Comparison of ENCODE assay signal across 8 cellular contexts in genomic region chr11:47257518-47258316, GRCh38. TPM values are rescaled to one million over a fixed set of nuclear protein-coding genes. Genes with fewer than 3 reads are reported as not detected.
DNase-seq lines count a peak whose midpoint lies in the region; ATAC-seq and TF ChIP-seq lines count a peak whose summit lies in the region.

NR1H3 (plus strand) TSS chr11:47257996; CDS start chr11:47259217, 1,221 bp downstream.

- DNase-seq in Calu3 (peak; percentile 34), hepatic stellate cell (ENCODE audit: low spot score) (peak; percentile 83), retina (peak; percentile 54), GM19240 (ENCODE audit: insufficient read length, low spot score) (no peak)

- H3K4me1 Mint-ChIP-seq in Calu3 (ENCODE audit: low read depth, unreplicated experiment): peaks cover 43% of the 10 kb centered on the region

- peak within 1 kb of the TSS; percentile 28 for H3K4me3 Mint-ChIP-seq in Calu3 (ENCODE audit: low read depth, unreplicated experiment)

- intact Hi-C loops in Calu3 (cut with micrococcal nuclease; ENCODE audit: unreplicated experiment): loop anchor here (2.0 to 10.0 kb wide), 4 partner anchors 40 to 97 kb away; partner anchors contain the start of genes ARFGAP2 and MYBPC3

- peak; percentile 25 for TF ChIP-seq CTCF in Calu3 (IDR thresholded peaks at IDR 0.05; ENCODE audit: unreplicated experiment)

- CTCF ChIA-PET in Calu3 (lab: Charles Lee): interaction anchor here (0.6 to 2.7 kb wide), 7 partner anchors 10 to 97 kb away, joined by 3 to 22 read pairs (median 8); partner anchors contain the start of genes ACP2, ARFGAP2 and DDB2

- no peaks in the 10 kb centered on the region for H3K9me3 Mint-ChIP-seq in Calu3 (ENCODE audit: low read depth, unreplicated experiment)

- BruUV-seq in Calu3 (replicated peaks; lab: Mats Ljungman, UMichigan): no TSS peak

- H3K36me3 Mint-ChIP-seq in Calu3 (ENCODE audit: insufficient read depth, unreplicated experiment): peaks cover 5% of the 10 kb centered on the region

- TF ChIP-seq EP300 in Ishikawa (IDR thresholded peaks at IDR 0.05; ENCODE audit: borderline replicate concordance): no peak

- no peak within 1 kb of the TSS for H3K27ac Mint-ChIP-seq in Calu3 (ENCODE audit: unreplicated experiment)

- no peak for ATAC-seq in HG03342 (IDR thresholded peaks at IDR 0.05; ENCODE audit: unreplicated experiment)
- ATAC-seq in HG02798 (IDR thresholded peaks at IDR 0.05; ENCODE audit: poor library complexity, unreplicated experiment): no peak

- H3K27me3 Mint-ChIP-seq in Calu3 (ENCODE audit: unreplicated experiment): no peaks in the 10 kb centered on the region

- peak within 1 kb of the TSS; percentile 13 for H3K27ac ChIP-seq in angular gyrus (ENCODE audit: low read depth, low read length)

- peak; percentile 43; the same call in 1 of the 2 replicates for TF ChIP-seq RAD21 in Ishikawa (IDR thresholded peaks at IDR 0.05; ENCODE audit: low read depth)

TF ChIP-seq in Ishikawa, 13 proteins besides CTCF, POLR2A, EP300 and RAD21:
- TF ChIP-seq CREB1 (IDR thresholded peaks at IDR 0.05; ENCODE audit: low read depth) (no peak), MAX (IDR thresholded peaks at IDR 0.05) (peak; percentile 43; the same call in 1 of the 2 replicates), YY1 (IDR thresholded peaks at IDR 0.05; ENCODE audit: low read depth) (no peak), CEBPB (IDR thresholded peaks at IDR 0.05) (peak; percentile 92), TAF1 (IDR thresholded peaks at IDR 0.05; ENCODE audit: low read depth) (no peak), ZBTB7A (IDR thresholded peaks at IDR 0.05; ENCODE audit: low read depth) (peak; percentile 44; the same call in 1 of the 2 replicates), USF1 (IDR thresholded peaks at IDR 0.05) (no peak), NFIC (IDR thresholded peaks at IDR 0.05) (no peak), REST (IDR thresholded peaks at IDR 0.05; ENCODE audit: low read depth) (no peak)

RNA-seq across cellular contexts. Expression of gene NR1H3, which starts in this region (rescaled TPM):
- 11.4 and 14.2 TPM in 2 replicates for total RNA-seq in Calu3 (2022)
